9 cellular contexts compared by ENCODE assay signal in the genomic region with DNA sequence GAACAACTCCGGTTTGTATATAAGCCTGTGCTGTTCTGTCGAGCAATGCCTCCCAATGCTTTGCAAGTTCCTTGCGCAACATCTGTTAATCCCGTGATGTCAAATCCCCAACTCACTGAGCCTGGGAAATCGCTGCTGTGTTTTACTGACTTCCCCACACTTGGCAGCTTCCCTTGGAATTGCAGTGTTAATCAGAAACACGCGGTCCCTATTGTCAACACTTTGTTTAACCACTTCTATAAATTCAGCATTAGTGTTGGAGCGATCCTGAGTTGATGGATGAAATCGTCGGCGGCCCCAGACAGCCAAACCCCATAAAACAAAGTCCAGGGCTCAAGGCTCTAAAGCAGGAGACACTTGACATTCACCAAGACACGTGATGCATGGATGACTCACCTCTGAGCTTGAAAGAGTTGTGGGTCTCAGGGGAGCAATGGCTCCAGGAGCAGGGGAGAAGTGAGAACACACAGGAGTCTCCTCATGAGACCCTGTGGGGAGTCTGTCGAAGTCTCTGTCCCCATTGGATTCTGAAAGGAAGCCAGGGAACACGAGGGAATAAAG.
DNase-seq lines count a peak whose midpoint lies in the region; ATAC-seq, FAIRE-seq and TF ChIP-seq lines count a peak whose summit lies in the region.
"Had no signal": no experiment of that assay in that cellular context is flagged by ENCODE, and none has a peak within 500 bp of the region (broad histone marks: within the 10 kb centered on the region; RNA-seq: fewer than 3 reads in every experiment).

No MANE protein-coding gene starts in this region.

- ATAC-seq in HG03280 (IDR thresholded peaks at IDR 0.05; ENCODE audit: unreplicated experiment) = no peak
- no peak for ATAC-seq in stimulated activated naive CD8-positive, alpha-beta T cell treated with anti-CD3 and anti-CD28 coated beads, Interleukin-15, amount 100 ng/mL, for 72 hours

- no peaks in the 10 kb centered on the region for H3K9me3 Mint-ChIP-seq in stimulated activated naive CD8-positive, alpha-beta T cell treated with anti-CD3 and anti-CD28 coated beads, Interleukin-15, amount 100 ng/mL, for 72 hours

- intact Hi-C loops in posterior vena cava (cut with DNase I) = no loop called here

- in situ Hi-C loops in Caki2 (cut with HindIII; ENCODE audit: low pct_unique_long_range_greater_than_20kb, low sequenced_read_pairs) = no loop called here

- H3K4me3 Mint-ChIP-seq in stimulated activated naive CD8-positive, alpha-beta T cell treated with anti-CD3 and anti-CD28 coated beads, Interleukin-15, amount 100 ng/mL, for 72 hours = no peak overlapping the region

- H3K4me1 Mint-ChIP-seq in stimulated activated naive CD8-positive, alpha-beta T cell treated with anti-CD3 and anti-CD28 coated beads, Interleukin-15, amount 100 ng/mL, for 72 hours = peaks cover 12% of the 10 kb centered on the region

- FAIRE-seq in frontal cortex (lab: Jason Lieb, UNC) = no peak

- peaks cover 46% of the 10 kb centered on the region for H3K27me3 Mint-ChIP-seq in stimulated activated naive CD8-positive, alpha-beta T cell treated with anti-CD3 and anti-CD28 coated beads, Interleukin-15, amount 100 ng/mL, for 72 hours

- H3K27ac Mint-ChIP-seq in stimulated activated naive CD8-positive, alpha-beta T cell treated with anti-CD3 and anti-CD28 coated beads, Interleukin-15, amount 100 ng/mL, for 72 hours = peak overlapping the region in 1 of 2 donors; percentile 30

- TF ChIP-seq CTCF in fibroblast of mammary gland (conservative IDR thresholded peaks at IDR 0.05; ENCODE audit: control insufficient read depth, insufficient read depth, low read depth, low read length) = no peak

- DNase-seq in Caki2 (ENCODE audit: low read depth) (peak; percentile 73), NCI-H82 treated with DMSO at 0.1 percent for 48 hours (lab: John Stamatoyannopoulos, UW; ENCODE audit: unreplicated experiment) (peak; percentile 0), fibroblast of mammary gland (ENCODE audit: low read depth) (peak; percentile 98), posterior vena cava (ENCODE audit: low spot score) (peak; percentile 87), frontal cortex (ENCODE audit: low spot score in 2 of 2) (no peak)
- no peak for DNase-seq in stimulated activated CD4-positive, alpha-beta T cell treated with anti-CD3 and anti-CD28 coated beads, Interleukin-2, amount 100 ng/mL, for 48 hours
- DNase-seq in stimulated activated naive CD8-positive, alpha-beta T cell treated with anti-CD3 and anti-CD28 coated beads, Interleukin-15, amount 100 ng/mL, for 72 hours = no peak
- DNase-seq: kidney glomerular epithelial cell had no signal

- H3K4me3 ChIP-seq in fibroblast of mammary gland (ENCODE audit: control insufficient read depth, low read depth, low read length) = no peak overlapping the region

Comparison
In these comparisons a context has a peak if more than half of its experiments do, and no peak if none do; other contexts are left out.
1. DNase-seq: peak in Caki2 (single experiment), NCI-H82 treated with DMSO at 0.1 percent for 48 hours (single experiment), fibroblast of mammary gland (single experiment) and posterior vena cava (single experiment); none in stimulated activated CD4-positive, alpha-beta T cell treated with anti-CD3 and anti-CD28 coated beads, Interleukin-2, amount 100 ng/mL, for 48 hours (0 of 2), stimulated activated naive CD8-positive, alpha-beta T cell treated with anti-CD3 and anti-CD28 coated beads, Interleukin-15, amount 100 ng/mL, for 72 hours (0 of 2) and frontal cortex (0 of 2).